In the genomic region with DNA sequence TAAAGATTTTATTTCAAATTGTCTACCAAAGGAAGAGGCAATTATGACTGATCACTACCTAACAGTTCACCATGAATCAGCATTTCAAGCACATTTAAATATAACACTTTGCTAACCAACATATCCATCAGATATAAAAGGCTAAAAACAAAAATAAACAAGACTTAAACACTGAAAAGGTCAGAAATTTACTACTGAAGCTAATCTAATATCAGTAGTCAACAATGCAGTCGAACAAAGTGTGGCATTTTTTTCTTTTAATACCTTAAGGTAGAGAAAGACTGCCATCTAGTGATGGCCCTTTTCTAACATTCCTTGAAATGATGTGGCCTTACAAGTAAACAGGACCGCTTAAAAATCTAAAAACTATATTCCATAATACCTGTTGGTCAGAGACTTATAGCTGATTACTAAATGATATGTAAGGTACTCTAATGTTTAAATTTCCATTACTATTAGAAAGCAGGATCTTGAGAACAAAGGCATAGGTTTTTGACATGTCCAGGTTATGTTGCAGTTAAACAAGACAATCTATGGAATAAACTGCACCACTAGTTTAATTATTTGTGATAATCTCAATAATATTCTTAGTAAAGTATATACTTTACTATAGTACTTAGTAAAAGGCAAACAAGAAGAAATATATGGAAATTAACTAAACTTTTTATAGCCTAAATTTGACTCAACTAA, we compare ENCODE assay signal across 8 cellular contexts.
DNase-seq lines count a peak whose midpoint lies in the region; ATAC-seq and TF ChIP-seq lines count a peak whose summit lies in the region.

No MANE protein-coding gene starts in this region.

- intact Hi-C loops in ovary (cut with DNase I), result loop anchor here in 1 of 4 donors (10.0 kb wide), 2 partner anchors 821 to 1191 kb away; no protein-coding TSS in a partner anchor

- ATAC-seq in GM21619 (IDR thresholded peaks at IDR 0.05; ENCODE audit: unreplicated experiment) (no peak), GM21526 (IDR thresholded peaks at IDR 0.05; ENCODE audit: low FRiP score, unreplicated experiment) (no peak), GM18861 (IDR thresholded peaks at IDR 0.05; ENCODE audit: unreplicated experiment) (no peak)

- H3K27me3 ChIP-seq in ovary, result no peaks in the 10 kb centered on the region

- no peak for TF ChIP-seq POLR2A in ovary (IDR thresholded peaks at IDR 0.05)

- H3K36me3 ChIP-seq in ovary, result no peaks in the 10 kb centered on the region

- no peaks in the 10 kb centered on the region for H3K9me3 ChIP-seq in ovary

- in situ Hi-C loops in SK-MEL-5 (cut with HindIII; ENCODE audit: low pct_unique_long_range_greater_than_20kb, low sequenced_read_pairs), result no loop called here

- H3K4me1 ChIP-seq in ovary (ENCODE audit: insufficient read depth), result peaks cover 4% of the 10 kb centered on the region

- peak; percentile 5 for DNase-seq in GDM1 (lab: John Stamatoyannopoulos, UW)
- peak; percentile 5 for DNase-seq in MV-4-11 (lab: John Stamatoyannopoulos, UW)
- DNase-seq in SK-MEL-5 (ENCODE audit: low read depth, low spot score), result peak; percentile 77
- peak; percentile 89 for DNase-seq in fibroblast of peridontal ligament (ENCODE audit: extremely low read depth)
- DNase-seq in ovary, result no peak

- TF ChIP-seq EP300 in ovary (IDR thresholded peaks at IDR 0.05), result no peak

- H3K27ac ChIP-seq in ovary, result no peak overlapping the region

- 6 to 21% (median 7%) methylated on average over 2 of the region's 2 CpGs for WGBS in ovary, 3 donors

- no peak overlapping the region for H3K4me3 ChIP-seq in ovary

- peak; percentile 23 to 68 (median 60) for TF ChIP-seq CTCF in ovary (IDR thresholded peaks at IDR 0.05)

Comparison
In these comparisons a context has a peak if more than half of its experiments do, and no peak if none do; other contexts are left out.
1. DNase-seq: peak in GDM1 (single experiment), MV-4-11 (single experiment), SK-MEL-5 (single experiment) and fibroblast of peridontal ligament (single experiment); none in ovary (0 of 5).